In genomic region chr22:24156146-24156914, GRCh38 we compare ENCODE assay signal across 8 cellular contexts. TPM values are rescaled to one million over a fixed set of nuclear protein-coding genes. Genes with fewer than 3 reads are reported as not detected.
A peak's percentile ranks its signal among the peaks of the same experiment; 100 is the strongest.
DNase-seq lines count a peak whose midpoint lies in the region; ATAC-seq, FAIRE-seq and TF ChIP-seq lines count a peak whose summit lies in the region.

No MANE protein-coding gene starts in this region.

- no peak for TF ChIP-seq CTCF in K562 (IDR thresholded peaks at IDR 0.05 in 2 of 3, conservative IDR thresholded peaks at IDR 0.05 in 1 of 3; ENCODE audit: insufficient read depth in 2 of 3, low read depth in 1 of 3, low read length in 3 of 3)
- TF ChIP-seq CTCF in keratinocyte (optimal IDR thresholded peaks at IDR 0.05 in 1 of 3, IDR thresholded peaks at IDR 0.05 in 1 of 3, conservative IDR thresholded peaks at IDR 0.05 in 1 of 3; ENCODE audit: extremely low read depth in 1 of 3, insufficient read depth in 2 of 3, low read length in 3 of 3), result no peak

- in situ Hi-C loops in K562 (cut with MboI), result no loop called here

- intact Hi-C loops in K562 (cut with micrococcal nuclease), result no loop called here

- peaks cover 9 to 29% of the 10 kb centered on the region in 2 experiments; a peak in 4 of 5 replicates for H3K4me1 ChIP-seq in K562 (replicated peaks in 1 of 2; ENCODE audit: control insufficient read depth in 2 of 2, insufficient read depth in 2 of 2, low read length in 2 of 2)
- H3K4me1 ChIP-seq in keratinocyte (ENCODE audit: control insufficient read depth, extremely low read depth, insufficient read depth, low read length), result peaks cover 18% of the 10 kb centered on the region

- POLR2A ChIA-PET in K562 (lab: Yijun Ruan, JAX), result interaction anchor here (0.6 to 1.2 kb wide), 2 partner anchors 10 to 130 kb away, joined by 3 read pairs; no protein-coding TSS in a partner anchor

- BruUV-seq in K562 (replicated peaks; lab: Mats Ljungman, UMichigan), result no TSS peak

- no peak for TF ChIP-seq EP300 in K562 (IDR thresholded peaks at IDR 0.05; ENCODE audit: low read length)

- H4K20me1 ChIP-seq in K562 (replicated peaks; ENCODE audit: control insufficient read depth, insufficient read depth, low read length) (no peaks in the 10 kb centered on the region; the same call in 1 of the 2 replicates), keratinocyte (ENCODE audit: control insufficient read depth, extremely low read depth, insufficient read depth, low read length) (peaks cover 18% of the 10 kb centered on the region)

- 74% methylated on average over 19 of the region's 77 CpGs for WGBS in K562 (ENCODE audit: insufficient coverage, low coverage, missing lambda C conversion rate)

- H3K9ac ChIP-seq in K562 (ENCODE audit: insufficient read depth in 1 of 2, low read depth in 2 of 2, low read length in 2 of 2), result no peak overlapping the region; a peak in 1 of 4 replicates
- H3K9ac ChIP-seq in keratinocyte (ENCODE audit: control insufficient read depth, extremely low read depth, insufficient read depth, low read length), result peak overlapping the region; percentile 44

- no peak for TF ChIP-seq RAD21 in K562 (CRISPR knock-in tag; conservative IDR thresholded peaks at IDR 0.05 in 1 of 2, IDR thresholded peaks at IDR 0.05 in 1 of 2)

- H3K36me3 ChIP-seq in K562 (ENCODE audit: control insufficient read depth, insufficient read depth, low read length) (peaks cover 25% of the 10 kb centered on the region; the same call in 2 of the 3 replicates), keratinocyte (ENCODE audit: control insufficient read depth in 2 of 2, extremely low read depth in 1 of 2, insufficient read depth in 2 of 2, low read length in 2 of 2) (peaks cover 7 to 11% of the 10 kb centered on the region in 2 experiments)

- H3K79me2 ChIP-seq in K562 (ENCODE audit: control insufficient read depth, insufficient read depth, low read length) (no peaks in the 10 kb centered on the region; the same call in 2 of the 3 replicates), keratinocyte (ENCODE audit: control insufficient read depth, insufficient read depth, low read length) (no peaks in the 10 kb centered on the region)

- H3K9me1 ChIP-seq in K562 (ENCODE audit: control insufficient read depth, insufficient read depth, low read length) (peaks cover 3% of the 10 kb centered on the region), keratinocyte (ENCODE audit: control insufficient read depth, extremely low read depth, insufficient read depth, low read length) (peaks cover 3% of the 10 kb centered on the region)

- peak; percentile 45 for ATAC-seq in HG03354 (IDR thresholded peaks at IDR 0.05; ENCODE audit: poor library complexity, severe bottlenecking, unreplicated experiment)
- ATAC-seq in K562, result no peak; the same call in 2 of the 3 replicates

- TF ChIP-seq POLR2A in K562 (conservative IDR thresholded peaks at IDR 0.05), result no peak

- H3K4me3 ChIP-seq in K562, result no peak overlapping the region
- H3K4me3 ChIP-seq in keratinocyte (ENCODE audit: control insufficient read depth in 2 of 3, extremely low read depth in 1 of 3, insufficient read depth in 2 of 3, low read depth in 1 of 3, low read length in 3 of 3), result peak overlapping the region; percentile 22 to 61 (median 57)

- H3K27me3 ChIP-seq in K562 (ENCODE audit: control insufficient read depth in 2 of 2, insufficient read depth in 2 of 2, low read length in 2 of 2) (no peaks in the 10 kb centered on the region), keratinocyte (ENCODE audit: control insufficient read depth, extremely low read depth, insufficient read depth, low read length) (no peaks in the 10 kb centered on the region)

- H3K9me3 ChIP-seq in K562 (replicated peaks; ENCODE audit: control insufficient read depth, insufficient read depth, low read depth, low read length) (no peaks in the 10 kb centered on the region), keratinocyte (ENCODE audit: control insufficient read depth, low read depth, low read length) (no peaks in the 10 kb centered on the region)

- H3K4me2 ChIP-seq in K562 (ENCODE audit: insufficient read depth, low read length), result 0 out of 2 replicates have a peak overlapping the region, but pooled peaks have one; percentile 7
- peak overlapping the region; percentile 90 for H3K4me2 ChIP-seq in keratinocyte (ENCODE audit: control insufficient read depth, extremely low read depth, insufficient read depth, low read depth, low read length)

- DNase-seq in NCI-H748 (lab: John Stamatoyannopoulos, UW; ENCODE audit: unreplicated experiment) (peak; percentile 42), NCI-H748 treated with DMSO at 0.1 percent for 48 hours (lab: John Stamatoyannopoulos, UW) (no peak), T-helper 9 cell (peak; percentile 53), K562 (ENCODE audit: extremely low read depth in 1 of 4, low spot score in 3 of 4) (peak in 1 of 4 experiments; percentile 16), keratinocyte (ENCODE audit: low read depth, low spot score) (no peak), superior temporal gyrus (ENCODE audit: extremely low spot score) (no peak)
- peak; percentile 56 for DNase-seq in stimulated activated CD4-positive, alpha-beta T cell treated with anti-CD3 and anti-CD28 coated beads, Interleukin-1b, Interleukin-23, amount 100 ng/mL, for 48 hours

- H2AFZ ChIP-seq in K562 (ENCODE audit: low read depth, low read length), result no peak overlapping the region
- no peak overlapping the region for H2AFZ ChIP-seq in keratinocyte (ENCODE audit: control insufficient read depth, low read length)

- FAIRE-seq in K562 (lab: Jason Lieb, UNC) (no peak), keratinocyte (lab: Jason Lieb, UNC) (no peak)

- CTCF ChIA-PET in K562 (lab: Yijun Ruan, JAX; ENCODE audit: low intra/inter-chr PET ratio), result no interaction called here

- no peak overlapping the region for H3K27ac ChIP-seq in K562 (ENCODE audit: extremely low read depth, low read depth, low read length)
- H3K27ac ChIP-seq in keratinocyte (ENCODE audit: control insufficient read depth, insufficient read depth, low read length), result no peak overlapping the region

- dilution Hi-C loops in keratinocyte (cut with MboI; ENCODE audit: extremely low pct_ligation_motif_present, low sequenced_read_pairs), result no loop called here

RNA-seq across cellular contexts. Expression of gene SUSD2, which starts 25.0 kb away (rescaled TPM):
- total RNA-seq in K562 (2011; cell fraction: chromatin; rRNA removed; ENCODE audit: low replicate concordance), result 0.30 and 0.79 TPM in 2 replicates
- total RNA-seq in K562 (2011; cell fraction: nucleolus; rRNA removed), result 0.39 and 0.50 TPM in 2 replicates
- total RNA-seq in K562 (2011; cell fraction: nucleoplasm; rRNA removed), result 0.22 and 0.31 TPM in 2 replicates
- total RNA-seq in K562 (2014; rRNA removed) (not detected in 2 replicates), K562 (2014; rRNA removed; fragmentation: Illumina TruSeq; extraction: Trizol) (not detected in 2 replicates), K562 (2015; rRNA removed; fragmentation: Illumina TruSeq; extraction: Trizol) (0.07 and 0.08 TPM in 2 replicates), K562 (2021) (0.16 and 0.22 TPM in 2 replicates)
- polyA plus RNA-seq in K562 (2011; rRNA removed) (0.03 TPM in 2 replicates), K562 (2014; fragmentation: Illumina TruSeq; extraction: Trizol) (0.04 TPM in 1 of 2 replicates, not detected in the other), K562 (2014; fragmentation: Nextera tagmentation; extraction: Ambion mirVana) (not detected), K562 (2014; rRNA removed) (0.01 TPM in 1 of 2 replicates, not detected in the other), keratinocyte (0.01 to 0.10 TPM (median 0.03 TPM) in 3 replicates)
- polyA plus RNA-seq in K562 (2011; cell fraction: cytosol; rRNA removed), result 0.01 and 0.15 TPM in 2 replicates
- 0.14 and 0.54 TPM in 2 replicates for polyA plus RNA-seq in K562 (2011; cell fraction: nucleus; rRNA removed)
- 0.08 and 0.10 TPM in 2 replicates for polyA plus RNA-seq in K562 (2012)
- polyA minus RNA-seq in K562 (2011; rRNA and poly(A)+ RNA removed), result not detected in 2 replicates
- polyA minus RNA-seq in K562 (2011; cell fraction: cytosol; rRNA and poly(A)+ RNA removed), result not detected in 2 replicates
- 0.11 and 0.13 TPM in 2 replicates for polyA minus RNA-seq in K562 (2011; cell fraction: nucleus; rRNA and poly(A)+ RNA removed)
- polyA plus RNA-seq in keratinocyte (2011; ENCODE audit: low read depth), result not detected
- polyA plus RNA-seq in keratinocyte (2011; cell fraction: cytosol; rRNA removed), result 0.02 and 0.04 TPM in 2 replicates
- polyA plus RNA-seq in keratinocyte (2011; cell fraction: nucleus; rRNA removed), result 0.31 and 0.34 TPM in 2 replicates
- polyA plus RNA-seq in keratinocyte (2012; ENCODE audit: low replicate concordance), result 0.14 TPM in 1 of 2 replicates, not detected in the other
- 0.16 to 0.40 TPM in 2 of 3 replicates, not detected in the other for polyA minus RNA-seq in keratinocyte
- not detected for polyA minus RNA-seq in keratinocyte (2011; cell fraction: cytosol; rRNA and poly(A)+ RNA removed)
- 0.74 and 1.0 TPM in 2 replicates for polyA minus RNA-seq in keratinocyte (2011; cell fraction: nucleus; rRNA and poly(A)+ RNA removed)

Comparison
In these comparisons a context has a peak if more than half of its experiments do, and no peak if none do; other contexts are left out.
1. DNase-seq: peak in NCI-H748 (single experiment), T-helper 9 cell (single experiment) and stimulated activated CD4-positive, alpha-beta T cell treated with anti-CD3 and anti-CD28 coated beads, Interleukin-1b, Interleukin-23, amount 100 ng/mL, for 48 hours (single experiment); none in NCI-H748 treated with DMSO at 0.1 percent for 48 hours (single experiment), keratinocyte (single experiment) and superior temporal gyrus (single experiment).